ENCODE assay signal across 14 cellular contexts in genomic region chr1:230147253-230148193, GRCh38.
A peak's percentile ranks its signal among the peaks of the same experiment; 100 is the strongest.
DNase-seq lines count a peak whose midpoint lies in the region; ATAC-seq and TF ChIP-seq lines count a peak whose summit lies in the region.
"Had no signal": no experiment of that assay in that cellular context is flagged by ENCODE, and none has a peak within 500 bp of the region (broad histone marks: within the 10 kb centered on the region; RNA-seq: fewer than 3 reads in every experiment).

No MANE protein-coding gene starts in this region.

- intact Hi-C loops in body of pancreas (cut with DNase I): no loop called here
- intact Hi-C loops in testis (cut with DNase I; ENCODE audit: low total_unique reads): no loop called here

- H3K36me3 ChIP-seq in body of pancreas (replicated peaks in 1 of 2; ENCODE audit: insufficient read depth in 1 of 2, low read depth in 2 of 2) (no peaks in the 10 kb centered on the region), testis (ENCODE audit: low read depth, missing control alignments) (no peaks in the 10 kb centered on the region)

- H3K4me3 Mint-ChIP-seq in stimulated activated naive CD8-positive, alpha-beta T cell treated with anti-CD3 and anti-CD28 coated beads, Interleukin-15, amount 100 ng/mL, for 72 hours: no peak overlapping the region
- H3K4me3 Mint-ChIP-seq in naive thymus-derived CD8-positive, alpha-beta T cell: peak overlapping the region in 2 of 10 donors; percentile 24 to 41
- H3K4me3 Mint-ChIP-seq in activated T-cell treated with anti-CD3 and anti-CD28 coated beads, Interleukin-2, amount 50 U/mL, for 4 hours: no peak overlapping the region

- no peaks in the 10 kb centered on the region for H3K9me3 Mint-ChIP-seq in stimulated activated naive CD8-positive, alpha-beta T cell treated with anti-CD3 and anti-CD28 coated beads, Interleukin-15, amount 100 ng/mL, for 72 hours
- H3K9me3 Mint-ChIP-seq in naive thymus-derived CD8-positive, alpha-beta T cell: no peaks in the 10 kb centered on the region
- H3K9me3 Mint-ChIP-seq in activated T-cell treated with anti-CD3 and anti-CD28 coated beads, Interleukin-2, amount 50 U/mL, for 4 hours: no peaks in the 10 kb centered on the region

- H3K27ac ChIP-seq in body of pancreas (peak overlapping the region; percentile 10 to 59 (median 43)), testis (peak overlapping the region in 1 of 2 donors; percentile 61), foreskin keratinocyte (no peak overlapping the region)

- no peak for ATAC-seq in stimulated activated naive CD8-positive, alpha-beta T cell treated with anti-CD3 and anti-CD28 coated beads, Interleukin-15, amount 100 ng/mL, for 72 hours
- ATAC-seq in stimulated activated naive CD8-positive, alpha-beta T cell treated with anti-CD3 and anti-CD28 coated beads, Interleukin-15, Interleukin-2, amounts not matched to agents 100 U/mL and 50 U/mL, for 24 hours: no peak
- ATAC-seq in body of pancreas (peak; percentile 5), foreskin keratinocyte (no peak)
- ATAC-seq in naive thymus-derived CD8-positive, alpha-beta T cell: no peak
- ATAC-seq in activated T-cell treated with anti-CD3 and anti-CD28 coated beads, Interleukin-2, amount 50 U/mL, for 4 hours: no peak

- WGBS in body of pancreas, 2 donors: 31 to 34% methylated on average over 19 of the region's 19 CpGs
- WGBS in testis, 2 donors: 62 to 76% methylated on average over 17 to 19 of the region's 19 CpGs

- TF ChIP-seq CTCF in body of pancreas (IDR thresholded peaks at IDR 0.05) (no peak), testis (IDR thresholded peaks at IDR 0.05) (no peak), foreskin keratinocyte (conservative IDR thresholded peaks at IDR 0.05) (no peak)

- H3K27me3 Mint-ChIP-seq in stimulated activated naive CD8-positive, alpha-beta T cell treated with anti-CD3 and anti-CD28 coated beads, Interleukin-15, amount 100 ng/mL, for 72 hours: no peaks in the 10 kb centered on the region
- no peaks in the 10 kb centered on the region for H3K27me3 Mint-ChIP-seq in naive thymus-derived CD8-positive, alpha-beta T cell
- H3K27me3 Mint-ChIP-seq in activated T-cell treated with anti-CD3 and anti-CD28 coated beads, Interleukin-2, amount 50 U/mL, for 4 hours (ENCODE audit: low read depth): no peaks in the 10 kb centered on the region

- no peak for DNase-seq in stimulated activated naive CD8-positive, alpha-beta T cell treated with anti-CD3 and anti-CD28 coated beads, Interleukin-15, amount 100 ng/mL, for 72 hours
- no peak for DNase-seq in stimulated activated naive CD8-positive, alpha-beta T cell treated with anti-CD3 and anti-CD28 coated beads, Interleukin-15, Interleukin-2, amounts not matched to agents 100 U/mL and 50 U/mL, for 24 hours
- DNase-seq in body of pancreas (peak in 2 of 4 donors; percentile 32 to 42), testis (no peak), NCI-H2029 (lab: John Stamatoyannopoulos, UW) (no peak), foreskin keratinocyte (no peak)
- no peak for DNase-seq in naive thymus-derived CD8-positive, alpha-beta T cell
- no peak for DNase-seq in activated T-cell treated with anti-CD3 and anti-CD28 coated beads, Interleukin-2, amount 50 U/mL, for 4 hours
- DNase-seq: activated CD4-positive, CD25-positive, alpha-beta regulatory T cell treated with anti-CD3 and anti-CD28 coated beads, Interleukin-2, amount 50 U/mL, for 72 hours; GOT3; hippocampal formation; NCI-H1417; NCI-H446 treated with DMSO at 0.1 percent for 48 hours; stimulated activated naive CD4-positive, alpha-beta T cell had no signal

- H3K4me1 ChIP-seq in body of pancreas: peaks cover 91% of the 10 kb centered on the region
- peaks cover 62% of the 10 kb centered on the region for H3K4me1 ChIP-seq in testis
- no peaks in the 10 kb centered on the region for H3K4me1 ChIP-seq in foreskin keratinocyte

- no peaks in the 10 kb centered on the region for H3K9me3 ChIP-seq in body of pancreas
- H3K9me3 ChIP-seq in testis: no peaks in the 10 kb centered on the region

- no peak overlapping the region for H3K4me3 ChIP-seq in body of pancreas
- no peak overlapping the region for H3K4me3 ChIP-seq in testis

- H3K36me3 Mint-ChIP-seq in naive thymus-derived CD8-positive, alpha-beta T cell: peaks cover 0 to 5% (median 0%) of the 10 kb centered on the region in 3 donors
- peaks cover 2% of the 10 kb centered on the region for H3K36me3 Mint-ChIP-seq in activated T-cell treated with anti-CD3 and anti-CD28 coated beads, Interleukin-2, amount 50 U/mL, for 4 hours (ENCODE audit: insufficient read depth)

- H3K4me1 Mint-ChIP-seq in stimulated activated naive CD8-positive, alpha-beta T cell treated with anti-CD3 and anti-CD28 coated beads, Interleukin-15, amount 100 ng/mL, for 72 hours: peaks cover 91% of the 10 kb centered on the region
- peaks cover 50 to 91% (median 79%) of the 10 kb centered on the region in 4 donors for H3K4me1 Mint-ChIP-seq in naive thymus-derived CD8-positive, alpha-beta T cell
- peaks cover 59% of the 10 kb centered on the region for H3K4me1 Mint-ChIP-seq in activated T-cell treated with anti-CD3 and anti-CD28 coated beads, Interleukin-2, amount 50 U/mL, for 4 hours (ENCODE audit: low read depth)

- no peak for TF ChIP-seq POLR2A in body of pancreas (IDR thresholded peaks at IDR 0.05)
- TF ChIP-seq POLR2A in testis (IDR thresholded peaks at IDR 0.05): no peak

- H3K27me3 ChIP-seq in body of pancreas (no peaks in the 10 kb centered on the region), testis (no peaks in the 10 kb centered on the region), foreskin keratinocyte (no peaks in the 10 kb centered on the region)

- POLR2A ChIA-PET in naive thymus-derived CD8-positive, alpha-beta T cell (lab: Charles Lee): no interaction called here

- H3K27ac Mint-ChIP-seq in stimulated activated naive CD8-positive, alpha-beta T cell treated with anti-CD3 and anti-CD28 coated beads, Interleukin-15, amount 100 ng/mL, for 72 hours: peak overlapping the region; percentile 23 to 62
- H3K27ac Mint-ChIP-seq in naive thymus-derived CD8-positive, alpha-beta T cell: peak overlapping the region in 6 of 10 donors; percentile 13 to 89 (median 76)
